13 cellular contexts compared by ENCODE assay signal in genomic region chr12:125220404-125221273, GRCh38.
DNase-seq lines count a peak whose midpoint lies in the region; ATAC-seq and TF ChIP-seq lines count a peak whose summit lies in the region.
"Had no signal": no experiment of that assay in that cellular context is flagged by ENCODE, and none has a peak within 500 bp of the region (broad histone marks: within the 10 kb centered on the region; RNA-seq: fewer than 3 reads in every experiment).

No MANE protein-coding gene starts in this region.

- TF ChIP-seq CTCF in HEK293 (tag by site-specific recombination; IDR thresholded peaks at IDR 0.05) (no peak), fibroblast of pulmonary artery (IDR thresholded peaks at IDR 0.05; ENCODE audit: low read length, missing control alignments) (no peak)

- no peak overlapping the region for H3K4me3 ChIP-seq in HEK293 (ENCODE audit: low read depth, low read length)
- H3K4me3 ChIP-seq in fibroblast of pulmonary artery (replicated peaks; ENCODE audit: low read depth, low read length) = no peak overlapping the region
- H3K4me3 ChIP-seq: ovary had no signal

- no peaks in the 10 kb centered on the region for H3K36me3 ChIP-seq in HEK293 (ENCODE audit: control insufficient read depth in 2 of 2, insufficient read depth in 1 of 2, low read length in 2 of 2)
- H3K36me3 ChIP-seq: ovary had no signal

- POLR2A ChIA-PET in HEK293 (lab: Yijun Ruan, JAX) = interaction anchor here (1.0 kb wide), 1 partner anchor 33 kb away, joined by 4 read pairs; no protein-coding TSS in a partner anchor

- H3K4me1 ChIP-seq in HEK293 (ENCODE audit: control insufficient read depth, insufficient read depth, low read length) = 0 out of 2 replicates have a peak, but pooled peaks cover 7% of the 10 kb centered on the region

- ATAC-seq in HG03175 (IDR thresholded peaks at IDR 0.05; ENCODE audit: unreplicated experiment) = no peak
- no peak for ATAC-seq in GM18519 (IDR thresholded peaks at IDR 0.05; ENCODE audit: low FRiP score, unreplicated experiment)

- H3K27ac ChIP-seq in HEK293 (ENCODE audit: extremely low read depth, low read depth, low read length) = no peak overlapping the region
- H3K27ac ChIP-seq: ovary had no signal

- DNase-seq in D341Med (ENCODE audit: low spot score) (peak; percentile 58), NCI-H82 (lab: John Stamatoyannopoulos, UW) (peak; percentile 98), fibroblast of pulmonary artery (ENCODE audit: low read depth) (peak; percentile 3), GOT3 (lab: John Stamatoyannopoulos, UW) (no peak)
- DNase-seq: activated T-cell treated with anti-CD3 and anti-CD28 coated beads, Interleukin-2, amount 50 U/mL, for 1 hour; aorta; ovary; RPMI8226; stimulated activated CD4-positive, alpha-beta T cell treated with anti-CD3 and anti-CD28 coated beads, Interleukin-2, amount 100 ng/mL, for 24 hours; stimulated activated naive CD4-positive, alpha-beta T cell had no signal

- H3K9me3 ChIP-seq in HEK293 (ENCODE audit: control insufficient read depth, insufficient read depth, low read depth, low read length) = no peaks in the 10 kb centered on the region
- H3K9me3 ChIP-seq: ovary had no signal

- CTCF ChIA-PET in HEK293 (lab: Yijun Ruan, JAX) = interaction anchor here (1.0 to 1.6 kb wide), 5 partner anchors 13 to 38 kb away, joined by 3 to 13 read pairs (median 5); no protein-coding TSS in a partner anchor

TF ChIP-seq in HEK293, 187 proteins besides CTCF, POLR2A, EP300 and RAD21 (continues in another document):
- TF ChIP-seq ZNF366 (tag by site-specific recombination; conservative IDR thresholded peaks at IDR 0.05) (no peak), ZBTB6 (tag by site-specific recombination; IDR thresholded peaks at IDR 0.05) (no peak), GLIS1 (tag by site-specific recombination; IDR thresholded peaks at IDR 0.05) (peak; percentile 85), SCRT1 (tag by site-specific recombination; IDR thresholded peaks at IDR 0.05; ENCODE audit: borderline replicate concordance) (no peak), ZNF473 (tag by site-specific recombination; IDR thresholded peaks at IDR 0.05) (no peak), ZNF518A (tag by site-specific recombination; conservative IDR thresholded peaks at IDR 0.05; ENCODE audit: low read depth) (no peak), ZNF623 (tag by site-specific recombination; IDR thresholded peaks at IDR 0.05) (peak; percentile 99), ZNF18 (tag by site-specific recombination; IDR thresholded peaks at IDR 0.05) (peak; percentile 49; the same call in 1 of the 2 replicates), ZNF26 (tag by site-specific recombination; IDR thresholded peaks at IDR 0.05) (0 out of 2 replicates have a peak, but pooled peaks have one; percentile 14), ZNF221 (tag by site-specific recombination; IDR thresholded peaks at IDR 0.05; ENCODE audit: borderline replicate concordance) (no peak), ZNF23 (tag by site-specific recombination; IDR thresholded peaks at IDR 0.05; ENCODE audit: borderline replicate concordance) (no peak), GLIS2 (tag by site-specific recombination; IDR thresholded peaks at IDR 0.05) (peak; percentile 25; the same call in 1 of the 2 replicates), ZNF677 (tag by site-specific recombination; IDR thresholded peaks at IDR 0.05) (no peak), ZNF248 (tag by site-specific recombination; IDR thresholded peaks at IDR 0.05) (no peak), ZNF114 (tag by site-specific recombination; IDR thresholded peaks at IDR 0.05) (no peak), ZNF302 (tag by site-specific recombination; IDR thresholded peaks at IDR 0.05; ENCODE audit: low read depth) (no peak), ZNF133 (tag by site-specific recombination; IDR thresholded peaks at IDR 0.05) (no peak), ZNF664 (tag by site-specific recombination; IDR thresholded peaks at IDR 0.05) (peak; percentile 66; the same call in 1 of the 2 replicates), ZNF548 (tag by site-specific recombination; IDR thresholded peaks at IDR 0.05) (peak; percentile 87), ZNF501 (tag by site-specific recombination; IDR thresholded peaks at IDR 0.05) (no peak), ZBTB7A (tag by site-specific recombination; IDR thresholded peaks at IDR 0.05; ENCODE audit: low read depth) (no peak), ZNF768 (tag by site-specific recombination; IDR thresholded peaks at IDR 0.05) (no peak), ZNF211 (tag by site-specific recombination; IDR thresholded peaks at IDR 0.05; ENCODE audit: low read depth) (no peak), ZNF645 (tag by site-specific recombination; IDR thresholded peaks at IDR 0.05) (no peak)
